ENCODE assay signal across 16 cellular contexts in the genomic region with DNA sequence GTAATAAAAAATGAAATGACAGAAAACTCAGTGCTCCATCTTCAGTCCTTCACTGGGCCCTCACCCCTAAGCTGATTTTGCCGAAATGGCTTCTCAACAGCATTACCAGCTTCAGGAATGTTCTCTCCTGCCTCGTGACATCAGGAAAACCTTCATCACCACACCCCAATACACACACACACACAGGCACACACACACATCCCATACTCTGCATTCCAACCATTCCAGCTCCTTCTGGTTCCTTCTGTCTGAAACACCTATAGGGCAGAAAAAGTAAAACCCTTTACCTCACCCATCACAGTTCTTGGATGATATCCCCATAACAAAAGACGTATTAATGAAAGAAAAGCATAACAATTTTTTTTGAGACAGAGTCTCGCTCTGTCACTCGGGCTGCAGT.
"Had no signal": no experiment of that assay in that cellular context is flagged by ENCODE, and none has a peak within 500 bp of the region (broad histone marks: within the 10 kb centered on the region; RNA-seq: fewer than 3 reads in every experiment).

No MANE protein-coding gene starts in this region.

- DNase-seq: activated CD4-positive, alpha-beta memory T cell treated with anti-CD3 and anti-CD28 coated beads for 36 hours; activated CD4-positive, alpha-beta T cell treated with anti-CD3 and anti-CD28 coated beads for 4 hours; activated naive CD8-positive, alpha-beta T cell treated with anti-CD3 and anti-CD28 coated beads for 36 hours; activated T-cell treated with anti-CD3 and anti-CD28 coated beads for 4 hours; amniotic stem cell; effector CD8-positive, alpha-beta T cell; foreskin fibroblast; mesenchymal stem cell; naive thymus-derived CD8-positive, alpha-beta T cell; ovary; stimulated activated naive B cell treated with anti-CD40 and anti-IgM and Interleukin-4, amounts not matched to agents 10 μg/mL and 1 μg/mL and 100 μg/mL, for 72 hours; SW 1271 had no signal

- H3K36me3 Mint-ChIP-seq: activated CD4-positive, alpha-beta memory T cell treated with anti-CD3 and anti-CD28 coated beads for 36 hours; activated naive CD8-positive, alpha-beta T cell treated with anti-CD3 and anti-CD28 coated beads for 36 hours; naive thymus-derived CD8-positive, alpha-beta T cell; stimulated activated naive B cell treated with anti-CD40 and anti-IgM and Interleukin-4, amounts not matched to agents 10 μg/mL and 1 μg/mL and 100 μg/mL, for 72 hours had no signal

- H3K4me3 ChIP-seq: hepatocyte, ovary, thoracic aorta had no signal

- H3K27ac Mint-ChIP-seq: activated CD4-positive, alpha-beta memory T cell treated with anti-CD3 and anti-CD28 coated beads for 36 hours; activated naive CD8-positive, alpha-beta T cell treated with anti-CD3 and anti-CD28 coated beads for 36 hours; activated T-helper 1 cell treated with anti-CD3 and anti-CD28 coated beads, Interleukin-12 subunit alpha, Interleukin-12 subunit beta, Interleukin-2, Interleukin-4 antibody, amounts not matched to agents 30 ng/mL and 10 ng/mL and 1 ng/mL, durations not matched to agents 14 hours and 24 hours and 36 hours; dendritic cell treated with granulocyte-macrophage colony-stimulating factor and Interleukin-4, amounts not matched to agents 40 ng/mL and 50 ng/mL, for 4 days; naive thymus-derived CD8-positive, alpha-beta T cell; stimulated activated naive B cell treated with anti-CD40 and anti-IgM and Interleukin-4, amounts not matched to agents 10 μg/mL and 1 μg/mL and 100 μg/mL, for 72 hours had no signal

- H3K9me3 ChIP-seq: ovary, thoracic aorta had no signal

- H3K4me1 Mint-ChIP-seq: activated naive CD8-positive, alpha-beta T cell treated with anti-CD3 and anti-CD28 coated beads for 36 hours had no signal

- H3K4me3 Mint-ChIP-seq: activated CD4-positive, alpha-beta memory T cell treated with anti-CD3 and anti-CD28 coated beads for 36 hours; activated naive CD8-positive, alpha-beta T cell treated with anti-CD3 and anti-CD28 coated beads for 36 hours; activated T-helper 1 cell treated with anti-CD3 and anti-CD28 coated beads, Interleukin-12 subunit alpha, Interleukin-12 subunit beta, Interleukin-2, Interleukin-4 antibody, amounts not matched to agents 30 ng/mL and 10 ng/mL and 1 ng/mL, durations not matched to agents 14 hours and 24 hours and 36 hours; dendritic cell treated with granulocyte-macrophage colony-stimulating factor and Interleukin-4, amounts not matched to agents 40 ng/mL and 50 ng/mL, for 4 days; naive thymus-derived CD8-positive, alpha-beta T cell; stimulated activated naive B cell treated with anti-CD40 and anti-IgM and Interleukin-4, amounts not matched to agents 10 μg/mL and 1 μg/mL and 100 μg/mL, for 72 hours had no signal

- H2AFZ ChIP-seq: hepatocyte had no signal

- H3K36me3 ChIP-seq: ovary, thoracic aorta had no signal

- H3K27ac ChIP-seq: hepatocyte, ovary, thoracic aorta had no signal

- H3K27me3 ChIP-seq: hepatocyte, ovary had no signal

- H3K4me2 ChIP-seq: hepatocyte had no signal

- ATAC-seq: naive thymus-derived CD8-positive, alpha-beta T cell; stimulated activated naive B cell treated with anti-CD40 and anti-IgM and Interleukin-4, amounts not matched to agents 10 μg/mL and 1 μg/mL and 100 μg/mL, for 72 hours had no signal

- H3K79me2 ChIP-seq: hepatocyte had no signal

- H3K9me3 Mint-ChIP-seq: activated CD4-positive, alpha-beta memory T cell treated with anti-CD3 and anti-CD28 coated beads for 36 hours; activated naive CD8-positive, alpha-beta T cell treated with anti-CD3 and anti-CD28 coated beads for 36 hours; activated T-helper 1 cell treated with anti-CD3 and anti-CD28 coated beads, Interleukin-12 subunit alpha, Interleukin-12 subunit beta, Interleukin-2, Interleukin-4 antibody, amounts not matched to agents 30 ng/mL and 10 ng/mL and 1 ng/mL, durations not matched to agents 14 hours and 24 hours and 36 hours; dendritic cell treated with granulocyte-macrophage colony-stimulating factor and Interleukin-4, amounts not matched to agents 40 ng/mL and 50 ng/mL, for 4 days; stimulated activated naive B cell treated with anti-CD40 and anti-IgM and Interleukin-4, amounts not matched to agents 10 μg/mL and 1 μg/mL and 100 μg/mL, for 72 hours had no signal
